8 cellular contexts compared by ENCODE assay signal in genomic region chr20:36491901-36492617, GRCh38. TPM values are rescaled to one million over a fixed set of nuclear protein-coding genes. Genes with fewer than 3 reads are reported as not detected.
A peak's percentile ranks its signal among the peaks of the same experiment; 100 is the strongest.
DNase-seq lines count a peak whose midpoint lies in the region; ATAC-seq lines count a peak whose summit lies in the region.

No MANE protein-coding gene starts in this region.

- H3K36me3 Mint-ChIP-seq in activated CD8-positive, alpha-beta memory T cell treated with anti-CD3 and anti-CD28 coated beads, Interleukin-2, amount 10 ng/mL, durations not matched to agents 7 days and 5 days = no peaks in the 10 kb centered on the region

- H3K4me3 ChIP-seq in esophagus (ENCODE audit: low read depth in 1 of 2, low read length in 2 of 2) = no peak overlapping the region

- no peaks in the 10 kb centered on the region for H3K9me3 ChIP-seq in esophagus (ENCODE audit: control insufficient read depth in 2 of 2, insufficient read depth in 1 of 2, low read depth in 1 of 2, low read length in 1 of 2)

- peaks cover 28% of the 10 kb centered on the region for H3K4me1 Mint-ChIP-seq in activated CD8-positive, alpha-beta memory T cell treated with anti-CD3 and anti-CD28 coated beads, Interleukin-2, amount 10 ng/mL, durations not matched to agents 7 days and 5 days

- H3K36me3 ChIP-seq in esophagus (ENCODE audit: control insufficient read depth in 2 of 2, insufficient read depth in 2 of 2, low read length in 1 of 2) = peaks cover 0 to 7% of the 10 kb centered on the region in 2 donors

- peak overlapping the region; percentile 75 for H3K27ac ChIP-seq in esophagus (ENCODE audit: low read depth in 2 of 2, low read length in 1 of 2)

- peak; percentile 93 for ATAC-seq in activated CD8-positive, alpha-beta memory T cell treated with anti-CD3 and anti-CD28 coated beads, Interleukin-2, amount 10 ng/mL, durations not matched to agents 7 days and 5 days
- no peak for ATAC-seq in GM18858 (IDR thresholded peaks at IDR 0.05; ENCODE audit: unreplicated experiment)
- no peak for ATAC-seq in HG03571 (IDR thresholded peaks at IDR 0.05; ENCODE audit: unreplicated experiment)

- no peaks in the 10 kb centered on the region for H3K27me3 ChIP-seq in esophagus (ENCODE audit: control insufficient read depth in 1 of 2, insufficient read depth in 2 of 2, low read length in 2 of 2)

- H3K27ac Mint-ChIP-seq in activated CD8-positive, alpha-beta memory T cell treated with anti-CD3 and anti-CD28 coated beads, Interleukin-2, amount 10 ng/mL, durations not matched to agents 7 days and 5 days = peak overlapping the region; percentile 91

- peak; percentile 38 for DNase-seq in A172 (ENCODE audit: low spot score)
- DNase-seq in KBM-7 = peak; percentile 62
- peak; percentile 88 for DNase-seq in activated CD8-positive, alpha-beta memory T cell treated with anti-CD3 and anti-CD28 coated beads, Interleukin-2, amount 10 ng/mL, durations not matched to agents 7 days and 5 days
- DNase-seq in stimulated activated CD4-positive, alpha-beta T cell treated with anti-CD3 and anti-CD28 coated beads, Interleukin-15, amount 100 ng/mL, for 48 hours (ENCODE audit: low read depth in 2 of 2) = peak; percentile 11 to 43
- DNase-seq in AG08395 (ENCODE audit: low spot score) = no peak

- CTCF ChIA-PET in activated CD8-positive, alpha-beta memory T cell treated with anti-CD3 and anti-CD28 coated beads, Interleukin-2, amount 10 ng/mL, durations not matched to agents 7 days and 5 days (lab: Charles Lee) = interaction anchor here (0.8 to 2.7 kb wide), 15 partner anchors 10 to 317 kb away, joined by 3 to 20 read pairs (median 6); partner anchors contain the start of gene RAB5IF

- in situ Hi-C loops in KBM-7 (cut with MboI; ENCODE audit: low pct_unique_long_range_greater_than_20kb, low sequenced_read_pairs) = no loop called here

- peak overlapping the region; percentile 34 for H3K4me3 Mint-ChIP-seq in activated CD8-positive, alpha-beta memory T cell treated with anti-CD3 and anti-CD28 coated beads, Interleukin-2, amount 10 ng/mL, durations not matched to agents 7 days and 5 days

- H3K27me3 Mint-ChIP-seq in activated CD8-positive, alpha-beta memory T cell treated with anti-CD3 and anti-CD28 coated beads, Interleukin-2, amount 10 ng/mL, durations not matched to agents 7 days and 5 days = no peaks in the 10 kb centered on the region

- H3K4me1 ChIP-seq in esophagus (ENCODE audit: control insufficient read depth in 2 of 2, insufficient read depth in 2 of 2, low read length in 1 of 2) = peaks cover 8 to 28% of the 10 kb centered on the region in 2 donors

- 21 to 33% methylated on average over 8 of the region's 8 CpGs for WGBS in esophagus, 2 donors

- H3K9me3 Mint-ChIP-seq in activated CD8-positive, alpha-beta memory T cell treated with anti-CD3 and anti-CD28 coated beads, Interleukin-2, amount 10 ng/mL, durations not matched to agents 7 days and 5 days (ENCODE audit: low read depth) = no peaks in the 10 kb centered on the region

RNA-seq across cellular contexts. Expression of gene MYL9, which starts 49.3 kb away (rescaled TPM):
- total RNA-seq in A172 (2014; rRNA removed; shearing (Covaris generic)) = 9.4 and 9.8 TPM in 2 replicates
- total RNA-seq in activated CD8-positive, alpha-beta memory T cell treated with anti-CD3 and anti-CD28 coated beads, Interleukin-2, amount 10 ng/mL, durations not matched to agents 7 days and 5 days = under 1 TPM; 0.59 to 0.96 TPM
- 100 to 1,000 TPM; 242 to 320 TPM for polyA plus RNA-seq in esophagus
